Comparison of ENCODE assay signal across 7 cellular contexts in the genomic region with DNA sequence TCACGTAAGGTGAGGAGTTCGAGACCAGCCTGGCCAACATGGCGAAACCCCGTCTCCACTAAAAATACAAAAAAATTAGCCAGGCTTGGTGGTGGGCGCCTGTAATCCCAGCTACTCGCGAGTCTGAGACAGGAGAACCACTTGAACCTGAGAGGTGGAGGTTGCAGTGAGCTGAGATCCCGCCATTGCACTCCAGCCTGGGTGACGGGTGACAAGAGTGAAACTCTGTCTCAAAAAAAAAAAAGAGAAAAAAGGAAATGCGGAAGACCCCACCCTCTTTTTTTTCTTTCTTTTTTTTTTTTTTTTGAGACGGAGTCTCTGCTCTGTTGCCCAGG. TPM values are rescaled to one million over a fixed set of nuclear protein-coding genes. Genes with fewer than 3 reads are reported as not detected.
DNase-seq lines count a peak whose midpoint lies in the region; ATAC-seq and TF ChIP-seq lines count a peak whose summit lies in the region.
"Not testable (repeated sequence)": the region's sequence is repeated elsewhere in the genome, so short reads cannot be mapped to it uniquely, and the experiment has no call there.

No MANE protein-coding gene starts in this region.

- peak overlapping the region; percentile 81 for H3K4me3 Mint-ChIP-seq in activated T-helper 17 cell treated with anti-CD3 and anti-CD28 coated beads, Interleukin-2, amount 50 U/mL, for 72 hours
- peak overlapping the region; percentile 94 for H3K4me3 Mint-ChIP-seq in natural killer cell

- not testable (repeated sequence) for H3K9me3 ChIP-seq in HAP-1; Panc1 (ENCODE audit: control insufficient read depth, insufficient read depth, low read depth, low read length); iPS DF 6.9 (ENCODE audit: control insufficient read depth, insufficient read depth, low read length); spleen

- H3K27ac ChIP-seq in Panc1 (ENCODE audit: low read length) (0 out of 2 replicates have a peak overlapping the region, but pooled peaks have one; percentile 57), coronary artery (peak overlapping the region in 1 of 2 donors; percentile 100), spleen (peak overlapping the region in 6 of 8 donors; percentile 94 to 99 (median 96))
- not testable (repeated sequence) for H3K27ac ChIP-seq in iPS DF 6.9 (ENCODE audit: low read length)

- H3K4me1 Mint-ChIP-seq in activated T-helper 17 cell treated with anti-CD3 and anti-CD28 coated beads, Interleukin-2, amount 50 U/mL, for 72 hours, result not testable (repeated sequence)
- peaks cover 34% of the 10 kb centered on the region in 2 donors for H3K4me1 Mint-ChIP-seq in natural killer cell

- H3K4me1 ChIP-seq in HAP-1; Panc1 (ENCODE audit: control insufficient read depth, insufficient read depth, low read length); iPS DF 6.9 (ENCODE audit: control insufficient read depth, insufficient read depth, low read length): not testable (repeated sequence)
- peaks cover 16 to 50% (median 36%) of the 10 kb centered on the region in 6 donors for H3K4me1 ChIP-seq in spleen

- ATAC-seq in Panc1; activated T-helper 17 cell treated with anti-CD3 and anti-CD28 coated beads, Interleukin-2, amount 50 U/mL, for 72 hours (replicated peaks); natural killer cell: not testable (repeated sequence)

- peak overlapping the region; percentile 69 for H3K27ac Mint-ChIP-seq in activated T-helper 17 cell treated with anti-CD3 and anti-CD28 coated beads, Interleukin-2, amount 50 U/mL, for 72 hours
- peak overlapping the region; percentile 69 to 93 for H3K27ac Mint-ChIP-seq in natural killer cell

- in situ Hi-C loops in HAP-1 (cut with MboI; ENCODE audit: low sequenced_read_pairs); Panc1 (cut with HindIII; ENCODE audit: low pct_unique_long_range_greater_than_20kb, low sequenced_read_pairs): not testable (repeated sequence)

- not testable (repeated sequence) for DNase-seq in HAP-1 (ENCODE audit: low spot score in 2 of 2); Panc1 (ENCODE audit: low read depth, low spot score); coronary artery (ENCODE audit: low spot score); iPS DF 6.9 (ENCODE audit: low read depth, low spot score); natural killer cell; spleen

- CTCF ChIA-PET in Panc1 (lab: Charles Lee), result not testable (repeated sequence)

- H3K36me3 Mint-ChIP-seq in activated T-helper 17 cell treated with anti-CD3 and anti-CD28 coated beads, Interleukin-2, amount 50 U/mL, for 72 hours (ENCODE audit: low read depth); natural killer cell: not testable (repeated sequence)

- not testable (repeated sequence) for H3K27me3 Mint-ChIP-seq in activated T-helper 17 cell treated with anti-CD3 and anti-CD28 coated beads, Interleukin-2, amount 50 U/mL, for 72 hours; natural killer cell (ENCODE audit: low read depth in 2 of 2)

- H3K36me3 ChIP-seq in HAP-1 (replicated peaks); Panc1 (ENCODE audit: control insufficient read depth, insufficient read depth, low read length); iPS DF 6.9 (ENCODE audit: control insufficient read depth, insufficient read depth, low read length); spleen: not testable (repeated sequence)

- no CpG with 5 or more reads among the region's 11 CpGs for WGBS in iPS DF 6.9 (ENCODE audit: insufficient coverage, insufficient read length)
- 71 to 83% (median 80%) methylated on average over 11 of the region's 11 CpGs for WGBS in spleen, 5 donors

- H3K27me3 ChIP-seq in HAP-1 (ENCODE audit: low read depth); Panc1 (ENCODE audit: control insufficient read depth, insufficient read depth, low read length); iPS DF 6.9 (ENCODE audit: control insufficient read depth, insufficient read depth, low read length); spleen (replicated peaks in 1 of 7): not testable (repeated sequence)

- TF ChIP-seq POLR2A in spleen (IDR thresholded peaks at IDR 0.05), result not testable (repeated sequence)

- H3K9me3 Mint-ChIP-seq in activated T-helper 17 cell treated with anti-CD3 and anti-CD28 coated beads, Interleukin-2, amount 50 U/mL, for 72 hours; natural killer cell: not testable (repeated sequence)

- not testable (repeated sequence) for BruUV-seq in Panc1 (replicated peaks; lab: Mats Ljungman, UMichigan)

- intact Hi-C loops in Panc1 (cut with micrococcal nuclease; ENCODE audit: unreplicated experiment); spleen (cut with DNase I; ENCODE audit: low total_unique reads): not testable (repeated sequence)
- intact Hi-C loops in natural killer cell (cut with micrococcal nuclease), result loop anchor here (1.0 to 10.0 kb wide), 2 partner anchors 47 to 189 kb away; a partner anchor contains a TSS

- H3K4me3 ChIP-seq in HAP-1 (peak overlapping the region; percentile 72), Panc1 (ENCODE audit: low read depth in 2 of 2, low read length in 2 of 2) (peak overlapping the region; percentile 54 to 71), coronary artery (peak overlapping the region; percentile 83), iPS DF 6.9 (ENCODE audit: low read length) (peak overlapping the region; percentile 31; the same call in 1 of the 2 replicates), spleen (peak overlapping the region in 5 of 8 donors; percentile 72 to 96 (median 83))

- not testable (repeated sequence) for TF ChIP-seq CTCF in Panc1 (IDR thresholded peaks at IDR 0.05); coronary artery (IDR thresholded peaks at IDR 0.05); natural killer cell (IDR thresholded peaks at IDR 0.05); spleen (IDR thresholded peaks at IDR 0.05 in 8 of 11, conservative IDR thresholded peaks at IDR 0.05 in 3 of 11)

- POLR2A ChIA-PET in Panc1 (lab: Charles Lee), result interaction anchor here (0.7 kb wide), 1 partner anchor 12 kb away, joined by 3 read pairs; a partner anchor contains a TSS

RNA-seq across cellular contexts. Expression of a gene that starts 1.1 kb away (rescaled TPM):
- 25.0 TPM for total RNA-seq in Panc1 (2021; ENCODE audit: unreplicated experiment)
- 23.6 TPM for polyA plus RNA-seq in Panc1 (2012; ENCODE audit: insufficient read length)
- total RNA-seq in activated T-helper 17 cell treated with anti-CD3 and anti-CD28 coated beads, Interleukin-2, amount 50 U/mL, for 72 hours, result 10 to 100 TPM; 28.6 to 35.1 TPM
- 10 to 100 TPM; 82.4 to 92.7 (median 87.4) TPM for total RNA-seq in natural killer cell
- total RNA-seq in spleen, result 10 to 100 TPM; 37.7 to 71.2 (median 54.8) TPM
- polyA plus RNA-seq in spleen, result 10 to 100 TPM; 16.2 to 31.5 (median 23.8) TPM

RNA-seq across cellular contexts. Expression of a gene that starts 12.7 kb away (rescaled TPM):
- total RNA-seq in Panc1 (2021; ENCODE audit: unreplicated experiment) (55.2 TPM), natural killer cell (10 to 100 TPM; 58.4 to 76.5 (median 69.2) TPM), spleen (100 to 1,000 TPM in 4 of 7 donors, 10 to 100 TPM in 3; 69.8 to 148 (median 104) TPM)
- 72.3 TPM for polyA plus RNA-seq in Panc1 (2012; ENCODE audit: insufficient read length)
- total RNA-seq in activated T-helper 17 cell treated with anti-CD3 and anti-CD28 coated beads, Interleukin-2, amount 50 U/mL, for 72 hours, result 10 to 100 TPM; 26.4 to 30.0 TPM
- polyA plus RNA-seq in spleen, result 100 to 1,000 TPM in 1 of 3 donors, 10 to 100 TPM in 2; 32.2 to 101 (median 72.4) TPM

RNA-seq across cellular contexts. Expression of a gene that starts 53.5 kb away (rescaled TPM):
- 0.26 TPM for total RNA-seq in Panc1 (2021; ENCODE audit: unreplicated experiment)
- not detected for polyA plus RNA-seq in Panc1 (2012; ENCODE audit: insufficient read length)
- 10 to 100 TPM; 19.5 to 41.3 TPM for total RNA-seq in activated T-helper 17 cell treated with anti-CD3 and anti-CD28 coated beads, Interleukin-2, amount 50 U/mL, for 72 hours
- total RNA-seq in natural killer cell, result 10 to 100 TPM; 30.9 to 48.7 (median 44.2) TPM
- 10 to 100 TPM; 19.1 to 31.4 (median 23.6) TPM for total RNA-seq in spleen
- 10 to 100 TPM; 28.2 to 30.2 (median 29.0) TPM for polyA plus RNA-seq in spleen

Comparison
In these comparisons a context has a peak if more than half of its experiments do, and no peak if none do; other contexts are left out.
1. H3K4me3 ChIP-seq: peak in every context shown above with its lines; median percentile 83 in coronary artery; 83 in spleen; 72 in HAP-1; 62 in Panc1; 31 in iPS DF 6.9.
2. RNA of a gene that starts 53.5 kb away (total RNA-seq): 30.9 to 48.7 TPM in natural killer cell, 19.5 to 41.3 TPM in activated T-helper 17 cell treated with anti-CD3 and anti-CD28 coated beads, Interleukin-2, amount 50 U/mL, for 72 hours and 19.1 to 31.4 TPM in spleen; 0.26 TPM in Panc1 (single experiment); every median in the first group is over 10 times any median in the second.